In genomic region chr10:60823324-60823723, GRCh38 we compare ENCODE assay signal across 1 cellular context.
TF ChIP-seq lines count a peak whose summit lies in the region.

No MANE protein-coding gene starts in this region.

TF ChIP-seq in IMR-90, 13 proteins besides CTCF, POLR2A, EP300 and RAD21:
- TF ChIP-seq RCOR1 (IDR thresholded peaks at IDR 0.05; ENCODE audit: insufficient replicate concordance, low read length) (no peak), SMC3 (IDR thresholded peaks at IDR 0.05; ENCODE audit: low read depth, low read length) (no peak), CHD1 (IDR thresholded peaks at IDR 0.05; ENCODE audit: low read depth, low read length) (no peak), ELK1 (IDR thresholded peaks at IDR 0.05; ENCODE audit: borderline replicate concordance, low read depth, low read length) (no peak), MXI1 (IDR thresholded peaks at IDR 0.05; ENCODE audit: borderline replicate concordance, low read depth, low read length) (no peak), BHLHE40 (IDR thresholded peaks at IDR 0.05; ENCODE audit: low read depth, low read length) (no peak), RFX5 (IDR thresholded peaks at IDR 0.05; ENCODE audit: low read depth, low read length) (no peak), CEBPB (IDR thresholded peaks at IDR 0.05; ENCODE audit: low read depth, low read length) (no peak), NFE2L2 (IDR thresholded peaks at IDR 0.05; ENCODE audit: low read depth, low read length) (no peak), MAZ (IDR thresholded peaks at IDR 0.05; ENCODE audit: borderline replicate concordance, low read depth, low read length) (no peak), USF2 (IDR thresholded peaks at IDR 0.05; ENCODE audit: low read depth, low read length) (no peak)
TF ChIP-seq in IMR-90: peak in this region for 0.
